ENCODE assay signal across 13 cellular contexts in genomic region chr9:91845839-91846238, GRCh38.
"Had no signal": no experiment of that assay in that cellular context is flagged by ENCODE, and none has a peak within 500 bp of the region (broad histone marks: within the 10 kb centered on the region; RNA-seq: fewer than 3 reads in every experiment).

No MANE protein-coding gene starts in this region.

- ATAC-seq: activated T-helper 17 cell treated with anti-CD3 and anti-CD28 coated beads, Interleukin-2, amount 50 U/mL, for 72 hours; heart right ventricle; left colon; lower lobe of right lung; pancreas; stimulated activated memory B cell treated with anti-CD40 and anti-IgM and Interleukin-4, amounts not matched to agents 10 μg/mL and 1 μg/mL and 100 μg/mL, for 72 hours had no signal

- H3K27ac ChIP-seq: heart right ventricle, lower lobe of right lung, pancreas, tibial nerve had no signal

- H3K9me3 ChIP-seq: heart right ventricle, lower lobe of right lung, pancreas, tibial nerve, uterus had no signal

- H3K36me3 Mint-ChIP-seq: stimulated activated memory B cell treated with anti-CD40 and anti-IgM and Interleukin-4, amounts not matched to agents 10 μg/mL and 1 μg/mL and 100 μg/mL, for 72 hours had no signal

- H3K27ac Mint-ChIP-seq: activated T-helper 17 cell treated with anti-CD3 and anti-CD28 coated beads, Interleukin-2, amount 50 U/mL, for 72 hours; stimulated activated memory B cell treated with anti-CD40 and anti-IgM and Interleukin-4, amounts not matched to agents 10 μg/mL and 1 μg/mL and 100 μg/mL, for 72 hours; T-helper 2 cell treated with Interferon-gamma antibody and Interleukin-4, amounts not matched to agents 5 μg/mL and 100 μg/mL, for 36 hours had no signal

- H3K9me3 Mint-ChIP-seq: activated T-helper 17 cell treated with anti-CD3 and anti-CD28 coated beads, Interleukin-2, amount 50 U/mL, for 72 hours; stimulated activated memory B cell treated with anti-CD40 and anti-IgM and Interleukin-4, amounts not matched to agents 10 μg/mL and 1 μg/mL and 100 μg/mL, for 72 hours; T-helper 2 cell treated with Interferon-gamma antibody and Interleukin-4, amounts not matched to agents 5 μg/mL and 100 μg/mL, for 36 hours had no signal

- H3K36me3 ChIP-seq: heart right ventricle, lower lobe of right lung, pancreas, tibial nerve, uterus had no signal

- DNase-seq: activated naive CD4-positive, alpha-beta T cell treated with Interleukin-2 at 50 U/mL for 16 hours; activated T-cell treated with anti-CD3 and anti-CD28 coated beads for 4 hours; aorta; effector memory CD4-positive, alpha-beta T cell; heart right ventricle; left colon; lower lobe of right lung; pancreas; uterus had no signal

- H3K4me3 Mint-ChIP-seq: activated T-helper 17 cell treated with anti-CD3 and anti-CD28 coated beads, Interleukin-2, amount 50 U/mL, for 72 hours; stimulated activated memory B cell treated with anti-CD40 and anti-IgM and Interleukin-4, amounts not matched to agents 10 μg/mL and 1 μg/mL and 100 μg/mL, for 72 hours; T-helper 2 cell treated with Interferon-gamma antibody and Interleukin-4, amounts not matched to agents 5 μg/mL and 100 μg/mL, for 36 hours had no signal

- H3K4me1 ChIP-seq: pancreas had no signal

- H3K27me3 ChIP-seq: pancreas, tibial nerve, uterus had no signal

- H3K4me3 ChIP-seq: heart right ventricle, lower lobe of right lung, pancreas, tibial nerve, uterus had no signal
